In genomic region chr17:78888911-78889496, GRCh38 we compare ENCODE assay signal across 11 cellular contexts. TPM values are rescaled to one million over a fixed set of nuclear protein-coding genes. Genes with fewer than 3 reads are reported as not detected.
DNase-seq lines count a peak whose midpoint lies in the region; ATAC-seq lines count a peak whose summit lies in the region.
"Had no signal": no experiment of that assay in that cellular context is flagged by ENCODE, and none has a peak within 500 bp of the region (broad histone marks: within the 10 kb centered on the region; RNA-seq: fewer than 3 reads in every experiment).

No MANE protein-coding gene starts in this region.

- peak overlapping the region; percentile 25; the same call in 1 of the 2 replicates for H3K9ac ChIP-seq in BLaER1

- H3K4me3 Mint-ChIP-seq in activated CD4-positive, alpha-beta memory T cell treated with anti-CD3 and anti-CD28 coated beads for 36 hours, result no peak overlapping the region
- H3K4me3 Mint-ChIP-seq in naive thymus-derived CD4-positive, alpha-beta T cell, result peak overlapping the region in 7 of 10 donors; percentile 30 to 63 (median 43)

- DNase-seq in activated CD4-positive, alpha-beta memory T cell treated with anti-CD3 and anti-CD28 coated beads for 36 hours, result no peak
- DNase-seq in naive thymus-derived CD4-positive, alpha-beta T cell, result peak in 1 of 9 donors; percentile 9
- DNase-seq in cerebellar cortex (ENCODE audit: low spot score) (no peak), MV-4-11 (lab: John Stamatoyannopoulos, UW) (no peak), foreskin melanocyte (no peak), KG1 (lab: John Stamatoyannopoulos, UW) (no peak)
- DNase-seq: activated T-cell treated with anti-CD3 and anti-CD28 coated beads, Interleukin-2, amount 50 U/mL, for 4 hours; stimulated activated CD4-positive, alpha-beta T cell treated with anti-CD3 and anti-CD28 coated beads, Interleukin-1b, Interleukin-23, amount 100 ng/mL, for 48 hours had no signal

- 0 out of 2 replicates have a peak, but pooled peaks cover 14% of the 10 kb centered on the region for H3K36me3 ChIP-seq in BLaER1
- no peaks in the 10 kb centered on the region for H3K36me3 ChIP-seq in naive thymus-derived CD4-positive, alpha-beta T cell (ENCODE audit: control insufficient read depth in 2 of 3, insufficient read depth in 3 of 3, low read length in 3 of 3)
- H3K36me3 ChIP-seq: cardiac muscle cell had no signal

- H3K27me3 Mint-ChIP-seq in activated CD4-positive, alpha-beta memory T cell treated with anti-CD3 and anti-CD28 coated beads for 36 hours, result peaks cover 3% of the 10 kb centered on the region
- peaks cover 0 to 11% (median 0%) of the 10 kb centered on the region in 5 donors for H3K27me3 Mint-ChIP-seq in naive thymus-derived CD4-positive, alpha-beta T cell

- H3K27ac Mint-ChIP-seq in activated CD4-positive, alpha-beta memory T cell treated with anti-CD3 and anti-CD28 coated beads for 36 hours, result peak overlapping the region; percentile 11
- peak overlapping the region in 7 of 9 donors; percentile 28 to 96 (median 83) for H3K27ac Mint-ChIP-seq in naive thymus-derived CD4-positive, alpha-beta T cell

- no peaks in the 10 kb centered on the region for H3K9me3 ChIP-seq in BLaER1
- no peaks in the 10 kb centered on the region for H3K9me3 ChIP-seq in naive thymus-derived CD4-positive, alpha-beta T cell (ENCODE audit: control insufficient read depth in 2 of 3, low read length in 3 of 3)

- peak overlapping the region; percentile 85 for H3K4me2 ChIP-seq in BLaER1

- peaks cover 31% of the 10 kb centered on the region for H3K4me1 Mint-ChIP-seq in activated CD4-positive, alpha-beta memory T cell treated with anti-CD3 and anti-CD28 coated beads for 36 hours (ENCODE audit: low read depth)
- peaks cover 19 to 43% (median 35%) of the 10 kb centered on the region in 7 donors for H3K4me1 Mint-ChIP-seq in naive thymus-derived CD4-positive, alpha-beta T cell

- no peaks in the 10 kb centered on the region for H3K9me3 Mint-ChIP-seq in activated CD4-positive, alpha-beta memory T cell treated with anti-CD3 and anti-CD28 coated beads for 36 hours
- no peaks in the 10 kb centered on the region for H3K9me3 Mint-ChIP-seq in naive thymus-derived CD4-positive, alpha-beta T cell
- H3K9me3 Mint-ChIP-seq: activated T-cell treated with anti-CD3 and anti-CD28 coated beads, Interleukin-2, amount 50 U/mL, for 4 hours had no signal

- H4K20me1 ChIP-seq in BLaER1, result peaks cover 100% of the 10 kb centered on the region

- H3K4me3 ChIP-seq in BLaER1, result no peak overlapping the region
- H3K4me3 ChIP-seq in naive thymus-derived CD4-positive, alpha-beta T cell (ENCODE audit: low read length), result no peak overlapping the region
- H3K4me3 ChIP-seq: cardiac muscle cell had no signal

- no peaks in the 10 kb centered on the region for H3K27me3 ChIP-seq in BLaER1
- no peaks in the 10 kb centered on the region for H3K27me3 ChIP-seq in naive thymus-derived CD4-positive, alpha-beta T cell (ENCODE audit: control insufficient read depth in 2 of 2, insufficient read depth in 2 of 2, low read length in 2 of 2)
- H3K27me3 ChIP-seq: cardiac muscle cell had no signal

- H3K4me1 ChIP-seq in BLaER1, result peaks cover 100% of the 10 kb centered on the region
- H3K4me1 ChIP-seq in naive thymus-derived CD4-positive, alpha-beta T cell (ENCODE audit: control insufficient read depth in 2 of 2, insufficient read depth in 2 of 2, low read length in 2 of 2), result peaks cover 0 to 17% of the 10 kb centered on the region in 2 donors

- peak; percentile 11 for ATAC-seq in GM18907 (IDR thresholded peaks at IDR 0.05; ENCODE audit: unreplicated experiment)
- no peak for ATAC-seq in naive thymus-derived CD4-positive, alpha-beta T cell

- CTCF ChIA-PET in activated CD4-positive, alpha-beta memory T cell treated with anti-CD3 and anti-CD28 coated beads for 36 hours (lab: Charles Lee), result interaction anchor here (0.8 to 1.2 kb wide), 3 partner anchors 23 to 476 kb away, joined by 3 read pairs; no protein-coding TSS in a partner anchor
- CTCF ChIA-PET in naive thymus-derived CD4-positive, alpha-beta T cell (lab: Charles Lee), result no interaction called here

- intact Hi-C loops in activated CD4-positive, alpha-beta memory T cell treated with anti-CD3 and anti-CD28 coated beads for 36 hours (cut with micrococcal nuclease), result loop anchor here (5.0 kb wide), 1 partner anchor 33 kb away; no protein-coding TSS in a partner anchor
- intact Hi-C loops in naive thymus-derived CD4-positive, alpha-beta T cell (cut with micrococcal nuclease), result no loop called here

- peak overlapping the region; percentile 27; the same call in 1 of the 2 replicates for H3K27ac ChIP-seq in BLaER1
- H3K27ac ChIP-seq in naive thymus-derived CD4-positive, alpha-beta T cell (ENCODE audit: low read depth, low read length), result peak overlapping the region; percentile 16
- H3K27ac ChIP-seq: cardiac muscle cell had no signal

- POLR2A ChIA-PET in activated CD4-positive, alpha-beta memory T cell treated with anti-CD3 and anti-CD28 coated beads for 36 hours (lab: Charles Lee), result no interaction called here
- POLR2A ChIA-PET in naive thymus-derived CD4-positive, alpha-beta T cell (lab: Charles Lee), result no interaction called here

- H3K36me3 Mint-ChIP-seq in activated CD4-positive, alpha-beta memory T cell treated with anti-CD3 and anti-CD28 coated beads for 36 hours, result no peaks in the 10 kb centered on the region
- H3K36me3 Mint-ChIP-seq in naive thymus-derived CD4-positive, alpha-beta T cell, result no peaks in the 10 kb centered on the region

RNA-seq across cellular contexts. Expression of gene CEP295NL, which starts 14.0 kb away (rescaled TPM):
- not detected for total RNA-seq in activated CD4-positive, alpha-beta memory T cell treated with anti-CD3 and anti-CD28 coated beads for 36 hours
- 10 to 100 TPM in 1 of 5 experiments, 1 to 10 TPM in 1, under 1 TPM in 2, not detected in 1; 0.19 to 14.1 (median 1.8) TPM for total RNA-seq in naive thymus-derived CD4-positive, alpha-beta T cell
- polyA plus RNA-seq in naive thymus-derived CD4-positive, alpha-beta T cell, result not detected
- total RNA-seq: activated T-cell treated with anti-CD3 and anti-CD28 coated beads, Interleukin-2, amount 50 U/mL, for 4 hours had no signal
- polyA plus RNA-seq: cardiac muscle cell had no signal

RNA-seq across cellular contexts. Expression of gene TIMP2, which starts 36.2 kb away (rescaled TPM):
- total RNA-seq in activated CD4-positive, alpha-beta memory T cell treated with anti-CD3 and anti-CD28 coated beads for 36 hours, result 1 to 10 TPM; 1.1 TPM
- total RNA-seq in naive thymus-derived CD4-positive, alpha-beta T cell, result 10 to 100 TPM in 1 of 5 experiments, 1 to 10 TPM in 4; 1.2 to 46.1 (median 5.8) TPM
- polyA plus RNA-seq in naive thymus-derived CD4-positive, alpha-beta T cell, result under 1 TPM; 0.23 to 0.31 TPM

RNA-seq across cellular contexts. Expression of gene USP36, which starts 48.4 kb away (rescaled TPM):
- 10 to 100 TPM; 71.2 to 74.3 TPM for total RNA-seq in activated CD4-positive, alpha-beta memory T cell treated with anti-CD3 and anti-CD28 coated beads for 36 hours
- 100 to 1,000 TPM; 107 to 414 (median 154) TPM for total RNA-seq in naive thymus-derived CD4-positive, alpha-beta T cell
- polyA plus RNA-seq in naive thymus-derived CD4-positive, alpha-beta T cell, result 10 to 100 TPM; 37.4 to 46.9 TPM
